Comparison of ENCODE assay signal across 1 cellular context in the genomic region with DNA sequence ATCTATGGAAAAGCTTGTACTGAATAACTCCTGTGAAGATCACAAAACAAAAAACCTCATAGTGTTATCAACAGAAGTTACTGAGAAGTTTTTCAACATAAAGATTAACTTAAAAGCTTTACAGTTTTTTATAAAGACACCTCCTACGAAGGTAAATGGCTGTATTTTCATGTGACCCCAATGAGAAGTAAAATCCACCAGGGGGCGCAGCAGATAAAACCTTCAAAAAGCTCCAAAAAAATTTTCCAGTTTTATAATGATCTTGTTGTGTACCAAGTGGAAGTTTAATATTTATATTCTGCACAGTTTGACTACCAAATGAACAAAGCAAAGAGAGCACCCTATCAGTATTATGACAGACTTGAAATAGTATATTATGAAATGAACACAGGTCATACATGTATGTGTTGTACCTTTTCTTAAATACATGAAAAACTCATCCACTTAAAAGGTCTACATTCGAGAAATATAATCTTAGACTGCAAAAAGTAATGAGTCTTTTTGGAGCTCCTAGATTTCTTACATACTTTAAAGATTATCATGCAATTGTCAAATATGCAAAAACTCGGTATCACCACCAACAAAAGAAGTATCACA.
TF ChIP-seq lines count a peak whose summit lies in the region.

No MANE protein-coding gene starts in this region.

TF ChIP-seq in HepG2, 621 proteins besides CTCF, POLR2A, EP300 and RAD21:
- TF ChIP-seq, protein P1, sequence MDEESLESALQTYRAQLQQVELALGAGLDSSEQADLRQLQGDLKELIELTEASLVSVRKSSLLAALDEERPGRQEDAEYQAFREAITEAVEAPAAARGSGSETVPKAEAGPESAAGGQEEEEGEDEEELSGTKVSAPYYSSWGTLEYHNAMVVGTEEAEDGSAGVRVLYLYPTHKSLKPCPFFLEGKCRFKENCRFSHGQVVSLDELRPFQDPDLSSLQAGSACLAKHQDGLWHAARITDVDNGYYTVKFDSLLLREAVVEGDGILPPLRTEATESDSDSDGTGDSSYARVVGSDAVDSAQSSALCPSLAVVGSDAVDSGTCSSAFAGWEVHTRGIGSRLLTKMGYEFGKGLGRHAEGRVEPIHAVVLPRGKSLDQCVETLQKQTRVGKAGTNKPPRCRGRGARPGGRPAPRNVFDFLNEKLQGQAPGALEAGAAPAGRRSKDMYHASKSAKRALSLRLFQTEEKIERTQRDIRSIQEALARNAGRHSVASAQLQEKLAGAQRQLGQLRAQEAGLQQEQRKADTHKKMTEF (CRISPR knock-in tag; IDR thresholded peaks at IDR 0.05) = no peak
- TF ChIP-seq, protein P2, sequence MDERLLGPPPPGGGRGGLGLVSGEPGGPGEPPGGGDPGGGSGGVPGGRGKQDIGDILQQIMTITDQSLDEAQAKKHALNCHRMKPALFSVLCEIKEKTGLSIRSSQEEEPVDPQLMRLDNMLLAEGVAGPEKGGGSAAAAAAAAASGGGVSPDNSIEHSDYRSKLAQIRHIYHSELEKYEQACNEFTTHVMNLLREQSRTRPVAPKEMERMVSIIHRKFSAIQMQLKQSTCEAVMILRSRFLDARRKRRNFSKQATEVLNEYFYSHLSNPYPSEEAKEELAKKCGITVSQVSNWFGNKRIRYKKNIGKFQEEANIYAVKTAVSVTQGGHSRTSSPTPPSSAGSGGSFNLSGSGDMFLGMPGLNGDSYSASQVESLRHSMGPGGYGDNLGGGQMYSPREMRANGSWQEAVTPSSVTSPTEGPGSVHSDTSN (CRISPR knock-in tag; IDR thresholded peaks at IDR 0.05) = no peak
